25 cellular contexts compared by ENCODE assay signal in the genomic region with DNA sequence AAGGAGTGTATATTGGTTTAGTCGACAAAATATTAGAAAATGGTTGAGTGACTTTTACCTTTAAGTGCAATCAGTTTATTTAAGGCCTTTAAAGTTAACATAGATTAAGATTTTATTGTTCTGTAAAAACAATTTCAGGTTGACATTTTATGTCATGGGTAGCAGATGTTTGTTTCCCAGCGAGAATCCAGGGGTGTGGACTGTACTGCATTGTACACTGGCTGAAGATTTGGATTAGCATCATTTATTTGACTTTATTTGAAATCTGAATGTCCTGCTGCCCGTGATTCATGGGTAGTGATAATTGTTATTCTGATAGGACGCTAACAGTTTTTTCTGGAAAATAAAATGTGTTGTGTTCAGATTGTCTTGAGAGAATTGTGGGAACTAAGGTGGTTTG. TPM values are rescaled to one million over a fixed set of nuclear protein-coding genes. Genes with fewer than 3 reads are reported as not detected.
DNase-seq lines count a peak whose midpoint lies in the region; ATAC-seq, FAIRE-seq and TF ChIP-seq lines count a peak whose summit lies in the region.
"Had no signal": no experiment of that assay in that cellular context is flagged by ENCODE, and none has a peak within 500 bp of the region (broad histone marks: within the 10 kb centered on the region; RNA-seq: fewer than 3 reads in every experiment).

No MANE protein-coding gene starts in this region.

- DNase-seq in cardiac muscle cell (ENCODE audit: low read depth in 1 of 2, low spot score in 1 of 2) (no peak), left ventricle myocardium inferior (no peak), SJSA1 (ENCODE audit: low read depth in 1 of 2, low spot score in 2 of 2) (no peak), hepatocyte (ENCODE audit: low spot score) (no peak), progenitor cell of endocrine pancreas (ENCODE audit: low spot score, unreplicated experiment) (no peak), GM19239 (ENCODE audit: insufficient read length, low spot score) (no peak), cerebellar cortex (ENCODE audit: low spot score) (no peak)
- DNase-seq: Caco-2, DMS 273 treated with DMSO at 0.1 percent for 48 hours, DND-41, GOT3, HCEC 1CT, MV-4-11, NCI-H1105 treated with DMSO at 0.1 percent for 48 hours, NCI-H2081, NCI-H2171, NCI-H345, NCI-H524 treated with DMSO at 0.1 percent for 48 hours, OCI-M1 had no signal

- H3K9me2 ChIP-seq in hepatocyte (replicated peaks; ENCODE audit: insufficient read depth): no peaks in the 10 kb centered on the region

- H3K4me2 ChIP-seq in hepatocyte: no peak overlapping the region

- H3K9me3 ChIP-seq in cardiac muscle cell (ENCODE audit: low read depth) (no peaks in the 10 kb centered on the region), left ventricle myocardium inferior (replicated peaks) (no peaks in the 10 kb centered on the region), SJSA1 (replicated peaks) (no peaks in the 10 kb centered on the region), hepatocyte (ENCODE audit: low read depth) (no peaks in the 10 kb centered on the region)
- H3K9me3 ChIP-seq: Caco-2 had no signal

- ATAC-seq in HG02610 (IDR thresholded peaks at IDR 0.05; ENCODE audit: unreplicated experiment): no peak
- ATAC-seq: GM12878 had no signal

- peaks cover 3% of the 10 kb centered on the region for H3K9me3 Mint-ChIP-seq in progenitor cell of endocrine pancreas (ENCODE audit: low read depth)

- H3K27ac ChIP-seq in cardiac muscle cell (peak overlapping the region; percentile 85), left ventricle myocardium inferior (replicated peaks) (no peak overlapping the region), SJSA1 (peak overlapping the region; percentile 74), hepatocyte (peak overlapping the region; percentile 11)
- H3K27ac ChIP-seq: C4-2B had no signal

- H3K27me3 ChIP-seq in cardiac muscle cell (no peaks in the 10 kb centered on the region), left ventricle myocardium inferior (ENCODE audit: low read depth) (no peaks in the 10 kb centered on the region), SJSA1 (replicated peaks) (no peaks in the 10 kb centered on the region), hepatocyte (no peaks in the 10 kb centered on the region)

- H3K4me3 Mint-ChIP-seq in progenitor cell of endocrine pancreas (ENCODE audit: low read depth): no peak overlapping the region

- H3K4me1 Mint-ChIP-seq in progenitor cell of endocrine pancreas (ENCODE audit: low read depth): peaks cover 39% of the 10 kb centered on the region

- H2AFZ ChIP-seq in hepatocyte: no peak overlapping the region

- TF ChIP-seq CTCF in cardiac muscle cell (IDR thresholded peaks at IDR 0.05; ENCODE audit: low read depth, low read length): no peak
- TF ChIP-seq CTCF in left ventricle myocardium inferior (IDR thresholded peaks at IDR 0.05; ENCODE audit: borderline replicate concordance): no peak
- no peak for TF ChIP-seq CTCF in hepatocyte (IDR thresholded peaks at IDR 0.05; ENCODE audit: poor library complexity)
- no peak for TF ChIP-seq CTCF in progenitor cell of endocrine pancreas (IDR thresholded peaks at IDR 0.05; ENCODE audit: unreplicated experiment)

- intact Hi-C loops in left ventricle myocardium inferior (cut with micrococcal nuclease): no loop called here

- no peak for FAIRE-seq in GM19239 (lab: Jason Lieb, UNC)
- FAIRE-seq: GM12878, HTR-8/SVneo, RCC 7860 had no signal

- peaks cover 25% of the 10 kb centered on the region for H4K20me1 ChIP-seq in hepatocyte (ENCODE audit: insufficient read depth, poor library complexity, severe bottlenecking)

- H3K4me3 ChIP-seq in cardiac muscle cell: no peak overlapping the region
- no peak overlapping the region for H3K4me3 ChIP-seq in left ventricle myocardium inferior
- no peak overlapping the region for H3K4me3 ChIP-seq in SJSA1
- no peak overlapping the region for H3K4me3 ChIP-seq in hepatocyte
- H3K4me3 ChIP-seq: GM12878 had no signal

- peaks cover 85% of the 10 kb centered on the region for H3K79me2 ChIP-seq in hepatocyte

- no peaks in the 10 kb centered on the region for H3K27me3 Mint-ChIP-seq in progenitor cell of endocrine pancreas
- H3K27me3 Mint-ChIP-seq: IgD-negative memory B cell had no signal

- H3K36me3 Mint-ChIP-seq in progenitor cell of endocrine pancreas (ENCODE audit: insufficient read depth): peaks cover 39% of the 10 kb centered on the region

- H3K36me3 ChIP-seq in cardiac muscle cell (no peaks in the 10 kb centered on the region), left ventricle myocardium inferior (peaks cover 50% of the 10 kb centered on the region), SJSA1 (peaks cover 53% of the 10 kb centered on the region), hepatocyte (replicated peaks; ENCODE audit: insufficient read depth, low read depth) (peaks cover 3% of the 10 kb centered on the region)

- H3K4me1 ChIP-seq in cardiac muscle cell (ENCODE audit: low read depth) (peaks cover 55% of the 10 kb centered on the region), left ventricle myocardium inferior (peaks cover 36% of the 10 kb centered on the region), SJSA1 (replicated peaks) (peaks cover 57% of the 10 kb centered on the region), hepatocyte (ENCODE audit: insufficient read depth) (no peaks in the 10 kb centered on the region)
- H3K4me1 ChIP-seq: Caco-2 had no signal

- peak overlapping the region; percentile 3 for H3K27ac Mint-ChIP-seq in progenitor cell of endocrine pancreas

- WGBS in hepatocyte (ENCODE audit: low lambda C conversion rate, missing lambda C conversion rate): 82% methylated on average over 4 of the region's 4 CpGs

RNA-seq across cellular contexts. Expression of gene RBM33, which starts 39.3 kb away (rescaled TPM):
- total RNA-seq in cardiac muscle cell (19.6 and 51.1 TPM in 2 replicates), left ventricle myocardium inferior (30.8 TPM), hepatocyte (18.3 and 24.8 TPM in 2 replicates), progenitor cell of endocrine pancreas (79.4 and 80.1 TPM in 2 replicates)
- polyA plus RNA-seq in cardiac muscle cell (53.5 and 76.3 TPM in 2 replicates), hepatocyte (40.8 and 42.7 TPM in 2 replicates)
- total RNA-seq in SJSA1 (2014; rRNA removed; shearing (Covaris generic)): 27.2 and 37.4 TPM in 2 replicates
